Comparison of ENCODE assay signal across 22 cellular contexts in genomic region chr2:203721770-203722169, GRCh38. TPM values are rescaled to one million over a fixed set of nuclear protein-coding genes. Genes with fewer than 3 reads are reported as not detected.
DNase-seq lines count a peak whose midpoint lies in the region; ATAC-seq and TF ChIP-seq lines count a peak whose summit lies in the region.
"Had no signal": no experiment of that assay in that cellular context is flagged by ENCODE, and none has a peak within 500 bp of the region (broad histone marks: within the 10 kb centered on the region; RNA-seq: fewer than 3 reads in every experiment).

No MANE protein-coding gene starts in this region.

- ATAC-seq in activated naive CD8-positive, alpha-beta T cell treated with anti-CD3 and anti-CD28 coated beads, Interleukin-2, amount 50 U/mL, for 24 hours: no peak
- no peak for ATAC-seq in stimulated activated effector memory CD8-positive, alpha-beta T cell treated with anti-CD3 and anti-CD28 coated beads, Interleukin-12 subunit alpha, Interleukin-12 subunit beta, amount 100 ng/mL, for 72 hours
- no peak for ATAC-seq in HG03457 (IDR thresholded peaks at IDR 0.05; ENCODE audit: unreplicated experiment)
- ATAC-seq: left ventricle myocardium superior, mucosa of descending colon had no signal

- peaks cover 53% of the 10 kb centered on the region for H3K4me1 ChIP-seq in OCI-LY7 (ENCODE audit: insufficient read depth, low read length, poor library complexity, severe bottlenecking)
- peaks cover 4 to 20% (median 14%) of the 10 kb centered on the region in 4 donors for H3K4me1 ChIP-seq in stomach
- H3K4me1 ChIP-seq: thyroid gland had no signal

- H3K27me3 ChIP-seq in stomach: no peaks in the 10 kb centered on the region
- H3K27me3 ChIP-seq: brain microvascular endothelial cell, thyroid gland had no signal

- peaks cover 51% of the 10 kb centered on the region for H3K36me3 Mint-ChIP-seq in activated naive CD4-positive, alpha-beta T cell treated with anti-CD3 and anti-CD28 coated beads for 36 hours (ENCODE audit: low read depth)
- H3K36me3 Mint-ChIP-seq in activated naive CD8-positive, alpha-beta T cell treated with anti-CD3 and anti-CD28 coated beads, Interleukin-2, amount 50 U/mL, for 24 hours (ENCODE audit: low read depth): peaks cover 46% of the 10 kb centered on the region
- peaks cover 94% of the 10 kb centered on the region for H3K36me3 Mint-ChIP-seq in stimulated activated effector memory CD8-positive, alpha-beta T cell treated with anti-CD3 and anti-CD28 coated beads, Interleukin-12 subunit alpha, Interleukin-12 subunit beta, amount 100 ng/mL, for 72 hours

- H3K4me3 ChIP-seq in OCI-LY7 (ENCODE audit: low read depth, low read length, poor library complexity, severe bottlenecking) (no peak overlapping the region), stomach (no peak overlapping the region)
- H3K4me3 ChIP-seq: coronary artery, mucosa of descending colon, thyroid gland had no signal

- H2AFZ ChIP-seq in OCI-LY7 (ENCODE audit: low read length): no peak overlapping the region

- peak overlapping the region; percentile 25 for H3K4me3 Mint-ChIP-seq in activated naive CD4-positive, alpha-beta T cell treated with anti-CD3 and anti-CD28 coated beads for 36 hours
- H3K4me3 Mint-ChIP-seq in activated naive CD8-positive, alpha-beta T cell treated with anti-CD3 and anti-CD28 coated beads, Interleukin-2, amount 50 U/mL, for 24 hours: no peak overlapping the region
- H3K4me3 Mint-ChIP-seq in stimulated activated effector memory CD8-positive, alpha-beta T cell treated with anti-CD3 and anti-CD28 coated beads, Interleukin-12 subunit alpha, Interleukin-12 subunit beta, amount 100 ng/mL, for 72 hours: peak overlapping the region; percentile 77
- H3K4me3 Mint-ChIP-seq: immature natural killer cell had no signal

- intact Hi-C loops in activated naive CD4-positive, alpha-beta T cell treated with anti-CD3 and anti-CD28 coated beads for 36 hours (cut with micrococcal nuclease): no loop called here
- intact Hi-C loops in OCI-LY7 (cut with micrococcal nuclease; ENCODE audit: unreplicated experiment) (no loop called here), stomach (cut with DNase I; ENCODE audit: low total_unique reads) (no loop called here)

- no TSS peak for BruUV-seq in OCI-LY7 (replicated peaks; lab: Mats Ljungman, UMichigan)

- no peak for DNase-seq in activated naive CD4-positive, alpha-beta T cell treated with anti-CD3 and anti-CD28 coated beads for 36 hours
- no peak for DNase-seq in activated naive CD4-positive, alpha-beta T cell treated with Interleukin-2 at 50 U/mL for 16 hours
- DNase-seq in OCI-LY7 (ENCODE audit: low spot score): no peak
- DNase-seq in activated naive CD8-positive, alpha-beta T cell treated with anti-CD3 and anti-CD28 coated beads, Interleukin-2, amount 50 U/mL, for 24 hours: no peak
- no peak for DNase-seq in stimulated activated effector memory CD8-positive, alpha-beta T cell treated with anti-CD3 and anti-CD28 coated beads, Interleukin-12 subunit alpha, Interleukin-12 subunit beta, amount 100 ng/mL, for 72 hours (ENCODE audit: low spot score in 2 of 2)
- no peak for DNase-seq in stomach
- no peak for DNase-seq in stimulated activated naive CD4-positive, alpha-beta T cell treated with Interleukin-2 at 50 U/mL for 16 hours (lab: John Stamatoyannopoulos, UW)
- DNase-seq: activated CD8-positive, alpha-beta memory T cell treated with anti-CD3 and anti-CD28 coated beads for 24 hours; brain microvascular endothelial cell; DND-41; head of caudate nucleus; immature natural killer cell; left ventricle myocardium superior; mucosa of descending colon; NCI-H187; NCI-H446 treated with DMSO at 0.1 percent for 48 hours; NK-92 treated with Interleukin-12 subunit alpha and Interleukin-12 subunit beta, amount 100 ng/mL, for 24 hours; retina; RPMI8226; thyroid gland had no signal

- peaks cover 5% of the 10 kb centered on the region; the same call in 1 of the 2 replicates for H3K9me3 ChIP-seq in OCI-LY7 (ENCODE audit: low read length)
- H3K9me3 ChIP-seq in stomach: no peaks in the 10 kb centered on the region
- H3K9me3 ChIP-seq: mucosa of descending colon, thyroid gland had no signal

- TF ChIP-seq CTCF in OCI-LY7 (conservative IDR thresholded peaks at IDR 0.05; ENCODE audit: low read length) (0 out of 2 replicates have a peak, but pooled peaks have one; percentile 1), stomach (IDR thresholded peaks at IDR 0.05) (no peak)

- peak overlapping the region; percentile 95 for H3K27ac Mint-ChIP-seq in activated naive CD4-positive, alpha-beta T cell treated with anti-CD3 and anti-CD28 coated beads for 36 hours
- peak overlapping the region; percentile 96 for H3K27ac Mint-ChIP-seq in activated naive CD8-positive, alpha-beta T cell treated with anti-CD3 and anti-CD28 coated beads, Interleukin-2, amount 50 U/mL, for 24 hours
- peak overlapping the region; percentile 82 for H3K27ac Mint-ChIP-seq in stimulated activated effector memory CD8-positive, alpha-beta T cell treated with anti-CD3 and anti-CD28 coated beads, Interleukin-12 subunit alpha, Interleukin-12 subunit beta, amount 100 ng/mL, for 72 hours

- H3K27ac ChIP-seq in OCI-LY7 (ENCODE audit: low read depth, low read length, poor library complexity, severe bottlenecking) (no peak overlapping the region), stomach (no peak overlapping the region)
- H3K27ac ChIP-seq: brain microvascular endothelial cell, coronary artery, thyroid gland had no signal

- WGBS in stomach, 5 donors: 60 to 96% (median 93%) methylated on average over 2 of the region's 2 CpGs

- POLR2A ChIA-PET in OCI-LY7 (lab: Charles Lee): interaction anchor here (0.5 to 6.0 kb wide), 5 partner anchors 11 to 1579 kb away, joined by 3 to 62 read pairs (median 7); partner anchors contain the start of gene CD28

- H3K9me3 Mint-ChIP-seq in activated naive CD4-positive, alpha-beta T cell treated with anti-CD3 and anti-CD28 coated beads for 36 hours: peaks cover 4% of the 10 kb centered on the region
- peaks cover 11% of the 10 kb centered on the region for H3K9me3 Mint-ChIP-seq in activated naive CD8-positive, alpha-beta T cell treated with anti-CD3 and anti-CD28 coated beads, Interleukin-2, amount 50 U/mL, for 24 hours
- H3K9me3 Mint-ChIP-seq in stimulated activated effector memory CD8-positive, alpha-beta T cell treated with anti-CD3 and anti-CD28 coated beads, Interleukin-12 subunit alpha, Interleukin-12 subunit beta, amount 100 ng/mL, for 72 hours: peaks cover 5% of the 10 kb centered on the region
- H3K9me3 Mint-ChIP-seq: immature natural killer cell had no signal

- no peaks in the 10 kb centered on the region for H3K27me3 Mint-ChIP-seq in activated naive CD4-positive, alpha-beta T cell treated with anti-CD3 and anti-CD28 coated beads for 36 hours (ENCODE audit: low read depth)
- peaks cover 2% of the 10 kb centered on the region for H3K27me3 Mint-ChIP-seq in activated naive CD8-positive, alpha-beta T cell treated with anti-CD3 and anti-CD28 coated beads, Interleukin-2, amount 50 U/mL, for 24 hours

- no peaks in the 10 kb centered on the region for H3K9me2 ChIP-seq in OCI-LY7 (ENCODE audit: insufficient read depth, low read length)

- H3K79me2 ChIP-seq in OCI-LY7 (ENCODE audit: insufficient read depth, low read depth, low read length): peaks cover 35% of the 10 kb centered on the region

- CTCF ChIA-PET in activated naive CD4-positive, alpha-beta T cell treated with anti-CD3 and anti-CD28 coated beads for 36 hours (lab: Charles Lee): interaction anchor here (1.0 to 5.4 kb wide), 12 partner anchors 8 to 188 kb away, joined by 3 to 27 read pairs (median 6); no protein-coding TSS in a partner anchor
- CTCF ChIA-PET in OCI-LY7 (lab: Charles Lee; ENCODE audit: unreplicated experiment): interaction anchor here (0.9 kb wide), 1 partner anchor 15 kb away, joined by 3 read pairs; the partner anchor contains the start of gene CD28

- no peak overlapping the region for H3K4me2 ChIP-seq in OCI-LY7 (ENCODE audit: low read length)

- TF ChIP-seq EP300 in stomach (IDR thresholded peaks at IDR 0.05): no peak

- no peaks in the 10 kb centered on the region for H4K20me1 ChIP-seq in OCI-LY7 (ENCODE audit: insufficient read depth, low read length)

- TF ChIP-seq POLR2A in stomach (IDR thresholded peaks at IDR 0.05): no peak

- peaks cover 92% of the 10 kb centered on the region for H3K4me1 Mint-ChIP-seq in activated naive CD4-positive, alpha-beta T cell treated with anti-CD3 and anti-CD28 coated beads for 36 hours (ENCODE audit: low read depth)
- peaks cover 90% of the 10 kb centered on the region for H3K4me1 Mint-ChIP-seq in activated naive CD8-positive, alpha-beta T cell treated with anti-CD3 and anti-CD28 coated beads, Interleukin-2, amount 50 U/mL, for 24 hours
- H3K4me1 Mint-ChIP-seq in stimulated activated effector memory CD8-positive, alpha-beta T cell treated with anti-CD3 and anti-CD28 coated beads, Interleukin-12 subunit alpha, Interleukin-12 subunit beta, amount 100 ng/mL, for 72 hours: peaks cover 66% of the 10 kb centered on the region

- H3K36me3 ChIP-seq in OCI-LY7 (ENCODE audit: insufficient read depth, low read length) (peaks cover 52% of the 10 kb centered on the region), stomach (no peaks in the 10 kb centered on the region)
- H3K36me3 ChIP-seq: brain microvascular endothelial cell, thyroid gland had no signal

RNA-seq across cellular contexts. Expression of gene CD28, which starts 15.3 kb away (rescaled TPM):
- total RNA-seq in activated naive CD4-positive, alpha-beta T cell treated with anti-CD3 and anti-CD28 coated beads for 36 hours: 100 to 1,000 TPM; 165 to 167 TPM
- 0.49 and 0.92 TPM in 2 replicates for total RNA-seq in OCI-LY7 (2014; rRNA removed; shearing (Covaris generic))
- total RNA-seq in OCI-LY7 (2022) (22.3 and 44.6 TPM in 2 replicates), stomach (1 to 10 TPM in 2 of 5 donors, under 1 TPM in 1, not detected in 2; 0.29 to 4.4 (median 2.9) TPM)
- under 1 TPM; 0.15 to 0.25 (median 0.23) TPM for polyA plus RNA-seq in stomach
